Comparison of ENCODE assay signal across 27 cellular contexts in the genomic region with DNA sequence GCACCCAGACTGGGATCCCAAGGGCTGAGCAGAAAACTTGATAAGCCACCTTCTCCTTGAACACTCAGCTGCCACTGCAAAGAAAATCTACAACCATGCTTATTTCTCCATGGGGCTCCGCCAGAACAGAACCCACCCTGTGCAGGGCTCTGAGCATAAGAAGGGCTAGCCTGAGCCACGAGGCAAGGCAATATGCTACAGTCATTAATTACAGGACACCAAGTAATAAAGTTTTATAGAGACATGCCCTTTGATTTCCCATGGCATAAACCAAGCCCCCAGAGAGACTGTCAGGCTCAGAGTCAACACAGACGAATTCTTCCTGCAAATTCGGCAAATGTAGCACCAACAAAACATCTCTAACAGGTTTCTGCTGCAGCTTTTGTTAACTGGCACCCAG.
"Had no signal": no experiment of that assay in that cellular context is flagged by ENCODE, and none has a peak within 500 bp of the region (broad histone marks: within the 10 kb centered on the region; RNA-seq: fewer than 3 reads in every experiment).

No MANE protein-coding gene starts in this region.

- H3K4me1 ChIP-seq: prostate gland, uterus had no signal

- H3K9me3 ChIP-seq: esophagus squamous epithelium, mucosa of descending colon, prostate gland, sigmoid colon, spleen, thoracic aorta, tibial nerve, upper lobe of right lung, uterus had no signal

- H3K4me3 ChIP-seq: esophagus squamous epithelium, lung, mucosa of descending colon, prostate gland, sigmoid colon, spleen, thoracic aorta, tibial nerve, upper lobe of right lung, uterus had no signal

- H3K27ac ChIP-seq: esophagus squamous epithelium, prostate gland, sigmoid colon, thoracic aorta, tibial nerve, upper lobe of right lung, uterus had no signal

- ATAC-seq: natural killer cell treated with Interleukin-12 subunit alpha and Interleukin-12 subunit beta and Interleukin-15 and Interleukin-18, amount 100 ng/mL, for 72 hours; right cardiac atrium; stimulated activated naive B cell treated with anti-CD40 and anti-IgM and Interleukin-4, amounts not matched to agents 10 μg/mL and 1 μg/mL and 100 μg/mL, for 72 hours had no signal

- H3K36me3 ChIP-seq: prostate gland, thoracic aorta, uterus had no signal

- H3K36me3 Mint-ChIP-seq: immature natural killer cell; naive B cell; natural killer cell treated with Interleukin-12 subunit alpha and Interleukin-12 subunit beta and Interleukin-15 and Interleukin-18, amount 100 ng/mL, for 72 hours had no signal

- H3K27ac Mint-ChIP-seq: memory B cell; natural killer cell treated with Interleukin-12 subunit alpha and Interleukin-12 subunit beta and Interleukin-15 and Interleukin-18, amount 100 ng/mL, for 72 hours; stimulated activated naive B cell treated with anti-CD40 and anti-IgM and Interleukin-4, amounts not matched to agents 10 μg/mL and 1 μg/mL and 100 μg/mL, for 72 hours; stimulated activated naive CD8-positive, alpha-beta T cell treated with anti-CD3 and anti-CD28 coated beads, Interleukin-15, Interleukin-2, amounts not matched to agents 100 ng/mL and 50 ng/mL, for 24 hours had no signal

- H3K27me3 Mint-ChIP-seq: memory B cell; naive B cell; natural killer cell treated with Interleukin-12 subunit alpha and Interleukin-12 subunit beta and Interleukin-15 and Interleukin-18, amount 100 ng/mL, for 72 hours; stimulated activated naive B cell treated with anti-CD40 and anti-IgM and Interleukin-4, amounts not matched to agents 10 μg/mL and 1 μg/mL and 100 μg/mL, for 72 hours; stimulated activated naive CD8-positive, alpha-beta T cell treated with anti-CD3 and anti-CD28 coated beads, Interleukin-15, Interleukin-2, amounts not matched to agents 100 ng/mL and 50 ng/mL, for 24 hours had no signal

- H3K27me3 ChIP-seq: esophagus squamous epithelium, sigmoid colon, spleen, tibial nerve, upper lobe of right lung, uterus had no signal

- H3K4me3 Mint-ChIP-seq: memory B cell; naive B cell; natural killer cell treated with Interleukin-12 subunit alpha and Interleukin-12 subunit beta and Interleukin-15 and Interleukin-18, amount 100 ng/mL, for 72 hours; stimulated activated naive B cell treated with anti-CD40 and anti-IgM and Interleukin-4, amounts not matched to agents 10 μg/mL and 1 μg/mL and 100 μg/mL, for 72 hours; stimulated activated naive CD8-positive, alpha-beta T cell treated with anti-CD3 and anti-CD28 coated beads, Interleukin-15, Interleukin-2, amounts not matched to agents 100 ng/mL and 50 ng/mL, for 24 hours had no signal

- H3K9me3 Mint-ChIP-seq: immature natural killer cell; memory B cell; naive B cell; natural killer cell treated with Interleukin-12 subunit alpha and Interleukin-12 subunit beta and Interleukin-15 and Interleukin-18, amount 100 ng/mL, for 72 hours; neural crest cell; stimulated activated naive B cell treated with anti-CD40 and anti-IgM and Interleukin-4, amounts not matched to agents 10 μg/mL and 1 μg/mL and 100 μg/mL, for 72 hours; stimulated activated naive CD8-positive, alpha-beta T cell treated with anti-CD3 and anti-CD28 coated beads, Interleukin-15, Interleukin-2, amounts not matched to agents 100 ng/mL and 50 ng/mL, for 24 hours had no signal

- DNase-seq: effector CD8-positive, alpha-beta T cell; erythroblast; esophagus squamous epithelium; foreskin melanocyte; hypothalamus; immature natural killer cell; islet precursor cell; kidney glomerular epithelial cell; left colon; left ventricle myocardium superior; mucosa of descending colon; naive B cell; sigmoid colon; spleen; stimulated activated CD4-positive, alpha-beta T cell treated with anti-CD3 and anti-CD28 coated beads, Interleukin-4, amount 100 ng/mL, for 4 hours; stimulated activated naive B cell treated with anti-CD40 and anti-IgM and Interleukin-4, amounts not matched to agents 10 μg/mL and 1 μg/mL and 100 μg/mL, for 72 hours; upper lobe of right lung; uterus had no signal
